ENCODE assay signal across 1 cellular context in the genomic region with DNA sequence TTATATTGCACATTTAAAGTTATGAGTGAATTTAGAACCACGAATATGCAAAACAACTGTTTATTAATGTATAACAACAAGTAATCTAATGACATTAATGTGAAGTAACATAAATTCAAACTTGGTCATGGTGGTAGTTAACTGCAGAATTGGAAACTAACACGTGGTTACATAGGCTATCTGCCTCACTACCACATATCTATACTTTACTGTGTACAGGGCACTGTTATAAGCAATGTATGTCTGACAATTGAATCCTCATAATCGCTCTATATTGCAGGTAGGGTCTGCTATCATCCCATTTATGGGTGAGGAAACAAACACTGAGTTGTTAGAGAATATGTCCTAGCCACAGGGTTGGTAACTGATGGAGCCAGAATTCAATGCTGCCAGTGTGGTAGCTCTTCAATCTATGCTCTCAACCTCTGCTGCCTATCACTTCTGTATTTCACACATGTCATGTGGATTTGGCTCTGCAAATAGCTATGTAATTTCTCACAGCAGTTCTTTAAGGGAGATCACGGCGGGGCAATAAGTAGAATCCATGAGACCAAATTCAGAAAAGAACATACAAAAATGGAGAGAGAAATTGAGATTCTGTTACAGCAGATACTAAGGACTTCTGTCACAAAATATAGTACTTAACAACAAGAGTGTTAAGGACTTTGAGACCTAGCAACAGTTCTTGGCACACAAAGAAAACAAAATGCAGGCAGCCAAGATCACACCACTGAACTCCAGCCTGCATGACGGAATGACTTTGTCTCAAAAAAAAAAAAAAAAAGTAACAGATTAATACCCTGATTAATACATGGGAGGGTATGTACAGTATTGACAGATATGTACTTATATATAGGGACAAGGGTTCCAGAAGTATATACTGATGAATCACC.
TF ChIP-seq lines count a peak whose summit lies in the region.

No MANE protein-coding gene starts in this region.

TF ChIP-seq in endothelial cell of umbilical vein, 7 proteins besides CTCF, POLR2A, EP300 and RAD21:
- TF ChIP-seq POLR2AphosphoS5 (IDR thresholded peaks at IDR 0.05; ENCODE audit: insufficient read depth, low read depth, low read length), result no peak
- TF ChIP-seq, protein P1, sequence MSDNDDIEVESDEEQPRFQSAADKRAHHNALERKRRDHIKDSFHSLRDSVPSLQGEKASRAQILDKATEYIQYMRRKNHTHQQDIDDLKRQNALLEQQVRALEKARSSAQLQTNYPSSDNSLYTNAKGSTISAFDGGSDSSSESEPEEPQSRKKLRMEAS (IDR thresholded peaks at IDR 0.05; ENCODE audit: insufficient read depth, insufficient read length), result no peak
